ENCODE assay signal across 24 cellular contexts in genomic region chr6:150767161-150767560, GRCh38.
DNase-seq lines count a peak whose midpoint lies in the region; ATAC-seq, FAIRE-seq and TF ChIP-seq lines count a peak whose summit lies in the region.
"Had no signal": no experiment of that assay in that cellular context is flagged by ENCODE, and none has a peak within 500 bp of the region (broad histone marks: within the 10 kb centered on the region; RNA-seq: fewer than 3 reads in every experiment).

No MANE protein-coding gene starts in this region.

- no peaks in the 10 kb centered on the region for H3K36me3 ChIP-seq in left ventricle myocardium inferior
- H3K36me3 ChIP-seq in endothelial cell of umbilical vein (ENCODE audit: control insufficient read depth in 2 of 2, extremely low read depth in 1 of 2, insufficient read depth in 2 of 2, low read length in 2 of 2), result no peaks in the 10 kb centered on the region
- no peaks in the 10 kb centered on the region for H3K36me3 ChIP-seq in osteoblast (ENCODE audit: insufficient read depth, low read length)
- no peaks in the 10 kb centered on the region for H3K36me3 ChIP-seq in uterus
- H3K36me3 ChIP-seq in small intestine (ENCODE audit: control insufficient read depth in 2 of 2, insufficient read depth in 2 of 2, low read length in 2 of 2), result peaks cover 0 to 5% of the 10 kb centered on the region in 2 donors
- H3K36me3 ChIP-seq: adrenal gland, cardiac muscle cell had no signal

- peak; percentile 44 for FAIRE-seq in endothelial cell of umbilical vein (lab: Jason Lieb, UNC)
- no peak for FAIRE-seq in small intestine (lab: Jason Lieb, UNC)
- FAIRE-seq: A549, GM12878, keratinocyte had no signal

- no peaks in the 10 kb centered on the region for H4K20me1 ChIP-seq in endothelial cell of umbilical vein (replicated peaks; ENCODE audit: control insufficient read depth, extremely low read depth, insufficient read depth, low read length)
- no peaks in the 10 kb centered on the region for H4K20me1 ChIP-seq in osteoblast (ENCODE audit: insufficient read depth, low read length)

- no TSS peak for BruUV-seq in endothelial cell of umbilical vein (replicated peaks; lab: Mats Ljungman, UMichigan)

- H3K4me1 ChIP-seq in left ventricle myocardium inferior (peaks cover 65% of the 10 kb centered on the region), endothelial cell of umbilical vein (ENCODE audit: control insufficient read depth, extremely low read depth, insufficient read depth, low read length) (peaks cover 13% of the 10 kb centered on the region), osteoblast (ENCODE audit: insufficient read depth, low read length) (peaks cover 11% of the 10 kb centered on the region), uterus (no peaks in the 10 kb centered on the region), small intestine (ENCODE audit: control insufficient read depth in 2 of 2, insufficient read depth in 1 of 2, low read depth in 1 of 2, low read length in 1 of 2) (no peaks in the 10 kb centered on the region)
- H3K4me1 ChIP-seq: A549 had no signal

- intact Hi-C loops in left ventricle myocardium inferior (cut with micrococcal nuclease) (no loop called here), left cardiac atrium (cut with DNase I) (no loop called here), endothelial cell of umbilical vein (cut with micrococcal nuclease) (loop anchor here (5.0 kb wide), 1 partner anchor 85 kb away; no protein-coding TSS in a partner anchor), uterus (cut with DNase I; ENCODE audit: low total_unique reads) (no loop called here)

- H3K4me2 ChIP-seq in endothelial cell of umbilical vein (ENCODE audit: insufficient read depth, low read length) (peak overlapping the region; percentile 1), osteoblast (ENCODE audit: insufficient read depth, low read length) (peak overlapping the region; percentile 58)
- H3K4me2 ChIP-seq: A549 had no signal

- 76 to 85% (median 84%) methylated on average over 2 of the region's 2 CpGs for whole genome bisulfite sequencing in small intestine, 3 donors

- POLR2A ChIA-PET in endothelial cell of umbilical vein (lab: Charles Lee), result no interaction called here

- H3K4me3 ChIP-seq in left ventricle myocardium inferior, result peak overlapping the region; percentile 24
- H3K4me3 ChIP-seq in endothelial cell of umbilical vein (replicated peaks in 1 of 3; ENCODE audit: insufficient read depth in 1 of 3, low read depth in 1 of 3, low read length in 3 of 3), result no peak overlapping the region
- peak overlapping the region; percentile 34 for H3K4me3 ChIP-seq in osteoblast (ENCODE audit: insufficient read depth, low read length)
- H3K4me3 ChIP-seq in uterus, result no peak overlapping the region
- H3K4me3 ChIP-seq in small intestine (ENCODE audit: low read depth in 1 of 2, low read length in 2 of 2), result no peak overlapping the region
- H3K4me3 ChIP-seq: A549, adrenal gland, cardiac muscle cell, GM12878, upper lobe of left lung had no signal

- dilution Hi-C loops in endothelial cell of umbilical vein (cut with MboI; ENCODE audit: extremely low pct_ligation_motif_present, low sequenced_read_pairs), result no loop called here

- H3K9ac ChIP-seq in endothelial cell of umbilical vein (replicated peaks; ENCODE audit: extremely low read depth, insufficient read depth, low read length), result no peak overlapping the region

- ATAC-seq in left cardiac atrium (no peak), GM21737 (IDR thresholded peaks at IDR 0.05; ENCODE audit: unreplicated experiment) (no peak), HG03469 (IDR thresholded peaks at IDR 0.05; ENCODE audit: unreplicated experiment) (no peak)
- ATAC-seq: A549; activated CD8-positive, alpha-beta T cell treated with anti-CD3 and anti-CD28 coated beads, Interleukin-2, amount 10 ng/mL, durations not matched to agents 7 days and 5 days; GM12878; naive thymus-derived CD8-positive, alpha-beta T cell; stimulated activated naive CD8-positive, alpha-beta T cell treated with anti-CD3 and anti-CD28 coated beads, Interleukin-15, Interleukin-2, amounts not matched to agents 100 U/mL and 50 U/mL, for 24 hours had no signal

- H3K9me3 ChIP-seq in left ventricle myocardium inferior (replicated peaks), result no peaks in the 10 kb centered on the region
- H3K9me3 ChIP-seq in endothelial cell of umbilical vein (replicated peaks; ENCODE audit: control insufficient read depth, insufficient read depth, low read length), result no peaks in the 10 kb centered on the region
- no peaks in the 10 kb centered on the region for H3K9me3 ChIP-seq in osteoblast (ENCODE audit: low read depth, low read length)
- no peaks in the 10 kb centered on the region for H3K9me3 ChIP-seq in uterus
- no peaks in the 10 kb centered on the region for H3K9me3 ChIP-seq in small intestine (ENCODE audit: control insufficient read depth, low read depth)
- H3K9me3 ChIP-seq: A549, adrenal gland, upper lobe of left lung had no signal

- CTCF ChIA-PET in endothelial cell of umbilical vein (lab: Charles Lee), result interaction anchor here (0.5 to 2.1 kb wide), 7 partner anchors 9 to 377 kb away, joined by 3 to 8 read pairs (median 4); no protein-coding TSS in a partner anchor

- no peaks in the 10 kb centered on the region for H3K79me2 ChIP-seq in endothelial cell of umbilical vein (ENCODE audit: control insufficient read depth, insufficient read depth, low read length)
- H3K79me2 ChIP-seq in osteoblast (ENCODE audit: insufficient read depth, low read length), result no peaks in the 10 kb centered on the region

- H3K27ac ChIP-seq in left ventricle myocardium inferior (replicated peaks) (peak overlapping the region; percentile 63), endothelial cell of umbilical vein (ENCODE audit: insufficient read depth, low read depth, low read length) (no peak overlapping the region), osteoblast (ENCODE audit: low read depth, low read length) (no peak overlapping the region), uterus (peak overlapping the region; percentile 25 to 42), small intestine (ENCODE audit: low read depth in 1 of 2, low read length in 1 of 2) (no peak overlapping the region)
- H3K27ac ChIP-seq: A549, cardiac muscle cell had no signal

- H2AFZ ChIP-seq in endothelial cell of umbilical vein (ENCODE audit: low read depth, low read length) (peak overlapping the region; percentile 74), osteoblast (ENCODE audit: low read length) (peak overlapping the region; percentile 81)

- H3K27me3 ChIP-seq in left ventricle myocardium inferior (ENCODE audit: low read depth), result no peaks in the 10 kb centered on the region
- H3K27me3 ChIP-seq in endothelial cell of umbilical vein (ENCODE audit: control insufficient read depth in 2 of 2, insufficient read depth in 2 of 2, low read length in 2 of 2), result no peaks in the 10 kb centered on the region
- no peaks in the 10 kb centered on the region for H3K27me3 ChIP-seq in osteoblast (ENCODE audit: insufficient read depth, low read length)
- no peaks in the 10 kb centered on the region for H3K27me3 ChIP-seq in uterus
- H3K27me3 ChIP-seq in small intestine (ENCODE audit: control insufficient read depth in 2 of 2, insufficient read depth in 2 of 2, low read length in 2 of 2), result no peaks in the 10 kb centered on the region
- H3K27me3 ChIP-seq: adrenal gland, cardiac muscle cell, upper lobe of left lung had no signal

- TF ChIP-seq POLR2A in endothelial cell of umbilical vein (IDR thresholded peaks at IDR 0.05; ENCODE audit: low read depth, low read length), result no peak
- TF ChIP-seq POLR2A in uterus (IDR thresholded peaks at IDR 0.05), result no peak

- TF ChIP-seq CTCF in left ventricle myocardium inferior (IDR thresholded peaks at IDR 0.05; ENCODE audit: borderline replicate concordance), result no peak
- TF ChIP-seq CTCF in endothelial cell of umbilical vein (IDR thresholded peaks at IDR 0.05; ENCODE audit: extremely low read depth in 1 of 2, insufficient read depth in 1 of 2, low read depth in 1 of 2, low read length in 2 of 2), result no peak
- no peak for TF ChIP-seq CTCF in osteoblast (IDR thresholded peaks at IDR 0.05; ENCODE audit: extremely low read depth, low read depth, low read length)
- TF ChIP-seq CTCF in uterus (IDR thresholded peaks at IDR 0.05), result no peak

- H3K9me1 ChIP-seq in endothelial cell of umbilical vein (replicated peaks; ENCODE audit: control insufficient read depth, extremely low read depth, insufficient read depth, low read length), result no peaks in the 10 kb centered on the region

- DNase-seq in left ventricle myocardium inferior (no peak), left cardiac atrium (no peak), endothelial cell of umbilical vein (ENCODE audit: low read depth, low spot score) (no peak), osteoblast (ENCODE audit: insufficient read length, low spot score, missing footprints) (no peak), uterus (no peak), small intestine (no peak)
- DNase-seq: activated CD4-positive, CD25-positive, alpha-beta regulatory T cell treated with anti-CD3 and anti-CD28 coated beads, Interleukin-2, amount 50 U/mL, for 72 hours; activated CD8-positive, alpha-beta T cell treated with anti-CD3 and anti-CD28 coated beads, Interleukin-2, amount 10 ng/mL, durations not matched to agents 7 days and 5 days; activated gamma-delta T cell; Kasumi-1; naive thymus-derived CD8-positive, alpha-beta T cell; NCI-H187 treated with DMSO at 0.1 percent for 48 hours; NCI-H748 treated with DMSO at 0.1 percent for 48 hours; SHP77 treated with DMSO at 0.1 percent for 48 hours; stimulated activated CD4-positive, alpha-beta T cell treated with anti-CD3 and anti-CD28 coated beads, Interleukin-2, amount 100 ng/mL, for 48 hours; stimulated activated naive CD8-positive, alpha-beta T cell treated with anti-CD3 and anti-CD28 coated beads, Interleukin-15, Interleukin-2, amounts not matched to agents 100 U/mL and 50 U/mL, for 24 hours; upper lobe of left lung had no signal

TF ChIP-seq in endothelial cell of umbilical vein, 7 proteins besides CTCF, POLR2A, EP300 and RAD21:
- TF ChIP-seq MYC (IDR thresholded peaks at IDR 0.05; ENCODE audit: low read depth, low read length) (no peak), POLR2AphosphoS5 (IDR thresholded peaks at IDR 0.05; ENCODE audit: insufficient read depth, low read depth, low read length) (no peak), JUN (IDR thresholded peaks at IDR 0.05; ENCODE audit: borderline replicate concordance, insufficient read depth, insufficient read length, low read depth) (no peak), EZH2 (IDR thresholded peaks at IDR 0.05; ENCODE audit: borderline replicate concordance, low read depth, low read length, severe bottlenecking) (no peak), GATA2 (IDR thresholded peaks at IDR 0.05; ENCODE audit: insufficient read depth, insufficient read length, low read depth, low read length) (no peak), FOS (IDR thresholded peaks at IDR 0.05; ENCODE audit: borderline replicate concordance, insufficient read depth, low read length) (no peak), MAX (IDR thresholded peaks at IDR 0.05; ENCODE audit: insufficient read depth, insufficient read length) (no peak)
TF ChIP-seq in endothelial cell of umbilical vein: peak in this region for 0.

Comparison
In these comparisons a context has a peak if more than half of its experiments do, and no peak if none do; other contexts are left out.
1. H3K27ac ChIP-seq: peak in left ventricle myocardium inferior (single experiment) and uterus (2 of 2); none in endothelial cell of umbilical vein (single experiment), osteoblast (single experiment) and small intestine (0 of 2).
2. H3K4me3 ChIP-seq: peak in left ventricle myocardium inferior (single experiment) and osteoblast (single experiment); none in endothelial cell of umbilical vein (0 of 3), uterus (0 of 2) and small intestine (0 of 2).